9 cellular contexts compared by ENCODE assay signal in genomic region chr2:72579595-72580180, GRCh38.
DNase-seq lines count a peak whose midpoint lies in the region; ATAC-seq and TF ChIP-seq lines count a peak whose summit lies in the region.
"Had no signal": no experiment of that assay in that cellular context is flagged by ENCODE, and none has a peak within 500 bp of the region (broad histone marks: within the 10 kb centered on the region; RNA-seq: fewer than 3 reads in every experiment).

No MANE protein-coding gene starts in this region.

- DNase-seq in ACHN = peak; percentile 69
- DNase-seq in GM13977 (ENCODE audit: low spot score) = peak; percentile 12
- peak; percentile 81 for DNase-seq in NCI-H1694 treated with DMSO at 0.1 percent for 48 hours (lab: John Stamatoyannopoulos, UW)
- peak; percentile 87 for DNase-seq in adipocyte (ENCODE audit: low read depth)
- DNase-seq in hepatocyte (ENCODE audit: low spot score) = peak; percentile 32
- DNase-seq in thyroid gland = no peak
- DNase-seq in stimulated activated effector memory CD8-positive, alpha-beta T cell treated with anti-CD3 and anti-CD28 coated beads, Interleukin-12 subunit alpha, Interleukin-12 subunit beta, amount 100 ng/mL, for 72 hours (ENCODE audit: low spot score in 2 of 2) = no peak
- no peak for DNase-seq in stimulated activated naive CD8-positive, alpha-beta T cell treated with anti-CD3 and anti-CD28 coated beads, Interleukin-15, amount 100 ng/mL, for 72 hours

- H3K27ac Mint-ChIP-seq in stimulated activated effector memory CD8-positive, alpha-beta T cell treated with anti-CD3 and anti-CD28 coated beads, Interleukin-12 subunit alpha, Interleukin-12 subunit beta, amount 100 ng/mL, for 72 hours = no peak overlapping the region
- no peak overlapping the region for H3K27ac Mint-ChIP-seq in stimulated activated naive CD8-positive, alpha-beta T cell treated with anti-CD3 and anti-CD28 coated beads, Interleukin-15, amount 100 ng/mL, for 72 hours
- H3K27ac Mint-ChIP-seq: dendritic cell treated with granulocyte-macrophage colony-stimulating factor and Interleukin-4, amounts not matched to agents 40 ng/mL and 50 ng/mL, for 4 days had no signal

- H3K4me1 ChIP-seq in adipocyte (ENCODE audit: control insufficient read depth, insufficient read depth, low read length) (peaks cover 45% of the 10 kb centered on the region), hepatocyte (ENCODE audit: insufficient read depth) (no peaks in the 10 kb centered on the region), thyroid gland (peaks cover 5 to 9% of the 10 kb centered on the region in 2 donors)

- H3K27ac ChIP-seq in hepatocyte = no peak overlapping the region
- H3K27ac ChIP-seq in thyroid gland = no peak overlapping the region

- intact Hi-C loops in thyroid gland (cut with DNase I) = loop anchor here (10.0 kb wide), 2 partner anchors 165 to 655 kb away; no protein-coding TSS in a partner anchor

- H3K36me3 ChIP-seq in adipocyte (ENCODE audit: control insufficient read depth, insufficient read depth, low read length, severe bottlenecking) (no peaks in the 10 kb centered on the region), hepatocyte (replicated peaks; ENCODE audit: insufficient read depth, low read depth) (no peaks in the 10 kb centered on the region), thyroid gland (no peaks in the 10 kb centered on the region)

- peaks cover 4% of the 10 kb centered on the region for H3K79me2 ChIP-seq in hepatocyte

- no peaks in the 10 kb centered on the region for H3K9me3 Mint-ChIP-seq in stimulated activated effector memory CD8-positive, alpha-beta T cell treated with anti-CD3 and anti-CD28 coated beads, Interleukin-12 subunit alpha, Interleukin-12 subunit beta, amount 100 ng/mL, for 72 hours
- no peaks in the 10 kb centered on the region for H3K9me3 Mint-ChIP-seq in stimulated activated naive CD8-positive, alpha-beta T cell treated with anti-CD3 and anti-CD28 coated beads, Interleukin-15, amount 100 ng/mL, for 72 hours
- H3K9me3 Mint-ChIP-seq: dendritic cell treated with granulocyte-macrophage colony-stimulating factor and Interleukin-4, amounts not matched to agents 40 ng/mL and 50 ng/mL, for 4 days had no signal

- H3K4me3 ChIP-seq in adipocyte (ENCODE audit: low read length) = no peak overlapping the region
- H3K4me3 ChIP-seq in hepatocyte = no peak overlapping the region
- H3K4me3 ChIP-seq in thyroid gland (replicated peaks in 1 of 3) = no peak overlapping the region

- H3K9ac ChIP-seq in adipocyte (ENCODE audit: low read length) = no peak overlapping the region

- in situ Hi-C loops in ACHN (cut with HindIII; ENCODE audit: low pct_ligation_motif_present, low pct_unique_long_range_greater_than_20kb, low sequenced_read_pairs) = loop anchor here (25.0 kb wide), 1 partner anchor 392 kb away; no protein-coding TSS in a partner anchor
- in situ Hi-C loops in GM13977 (cut with MboI; ENCODE audit: low pct_unique_long_range_greater_than_20kb, low sequenced_read_pairs, unreplicated experiment) = no loop called here

- H3K27me3 Mint-ChIP-seq in stimulated activated naive CD8-positive, alpha-beta T cell treated with anti-CD3 and anti-CD28 coated beads, Interleukin-15, amount 100 ng/mL, for 72 hours = no peaks in the 10 kb centered on the region
- H3K27me3 Mint-ChIP-seq: dendritic cell treated with granulocyte-macrophage colony-stimulating factor and Interleukin-4, amounts not matched to agents 40 ng/mL and 50 ng/mL, for 4 days had no signal

- H2AFZ ChIP-seq in hepatocyte = no peak overlapping the region

- H3K9me3 ChIP-seq in adipocyte (ENCODE audit: control insufficient read depth, low read length) (no peaks in the 10 kb centered on the region), hepatocyte (ENCODE audit: low read depth) (no peaks in the 10 kb centered on the region), thyroid gland (no peaks in the 10 kb centered on the region)

- no peaks in the 10 kb centered on the region for H3K36me3 Mint-ChIP-seq in stimulated activated effector memory CD8-positive, alpha-beta T cell treated with anti-CD3 and anti-CD28 coated beads, Interleukin-12 subunit alpha, Interleukin-12 subunit beta, amount 100 ng/mL, for 72 hours

- H3K9me2 ChIP-seq in hepatocyte (replicated peaks; ENCODE audit: insufficient read depth) = no peaks in the 10 kb centered on the region

- no peak for ATAC-seq in stimulated activated effector memory CD8-positive, alpha-beta T cell treated with anti-CD3 and anti-CD28 coated beads, Interleukin-12 subunit alpha, Interleukin-12 subunit beta, amount 100 ng/mL, for 72 hours
- ATAC-seq in stimulated activated naive CD8-positive, alpha-beta T cell treated with anti-CD3 and anti-CD28 coated beads, Interleukin-15, amount 100 ng/mL, for 72 hours = no peak

- peak; percentile 60 for TF ChIP-seq CTCF in GM13977 (IDR thresholded peaks at IDR 0.05; ENCODE audit: extremely low read depth, insufficient read depth, missing control alignments)
- TF ChIP-seq CTCF in hepatocyte (IDR thresholded peaks at IDR 0.05; ENCODE audit: poor library complexity) = peak; percentile 86
- TF ChIP-seq CTCF in thyroid gland (IDR thresholded peaks at IDR 0.05) = peak; percentile 25 to 72 (median 58)

- H4K20me1 ChIP-seq in hepatocyte (ENCODE audit: insufficient read depth, poor library complexity, severe bottlenecking) = no peaks in the 10 kb centered on the region

- 47% methylated on average over 1 of the region's 1 CpG for WGBS in hepatocyte (ENCODE audit: low lambda C conversion rate, missing lambda C conversion rate)
- 38 to 48% methylated on average over 1 of the region's 1 CpG for WGBS in thyroid gland, 2 donors

- H3K4me3 Mint-ChIP-seq in stimulated activated effector memory CD8-positive, alpha-beta T cell treated with anti-CD3 and anti-CD28 coated beads, Interleukin-12 subunit alpha, Interleukin-12 subunit beta, amount 100 ng/mL, for 72 hours = no peak overlapping the region
- no peak overlapping the region for H3K4me3 Mint-ChIP-seq in stimulated activated naive CD8-positive, alpha-beta T cell treated with anti-CD3 and anti-CD28 coated beads, Interleukin-15, amount 100 ng/mL, for 72 hours
- H3K4me3 Mint-ChIP-seq: dendritic cell treated with granulocyte-macrophage colony-stimulating factor and Interleukin-4, amounts not matched to agents 40 ng/mL and 50 ng/mL, for 4 days had no signal

- TF ChIP-seq POLR2A in thyroid gland (IDR thresholded peaks at IDR 0.05) = no peak

- H3K27me3 ChIP-seq in adipocyte (replicated peaks; ENCODE audit: control insufficient read depth, insufficient read depth, low read length) (no peaks in the 10 kb centered on the region), hepatocyte (no peaks in the 10 kb centered on the region), thyroid gland (no peaks in the 10 kb centered on the region)

- H3K4me2 ChIP-seq in hepatocyte = no peak overlapping the region

- no peaks in the 10 kb centered on the region for H3K4me1 Mint-ChIP-seq in stimulated activated effector memory CD8-positive, alpha-beta T cell treated with anti-CD3 and anti-CD28 coated beads, Interleukin-12 subunit alpha, Interleukin-12 subunit beta, amount 100 ng/mL, for 72 hours
- H3K4me1 Mint-ChIP-seq in stimulated activated naive CD8-positive, alpha-beta T cell treated with anti-CD3 and anti-CD28 coated beads, Interleukin-15, amount 100 ng/mL, for 72 hours = no peaks in the 10 kb centered on the region

Comparison
In these comparisons a context has a peak if more than half of its experiments do, and no peak if none do; other contexts are left out.
1. DNase-seq: peak in ACHN (single experiment), GM13977 (single experiment), NCI-H1694 treated with DMSO at 0.1 percent for 48 hours (single experiment), adipocyte (single experiment) and hepatocyte (single experiment); none in thyroid gland (0 of 2), stimulated activated effector memory CD8-positive, alpha-beta T cell treated with anti-CD3 and anti-CD28 coated beads, Interleukin-12 subunit alpha, Interleukin-12 subunit beta, amount 100 ng/mL, for 72 hours (0 of 2) and stimulated activated naive CD8-positive, alpha-beta T cell treated with anti-CD3 and anti-CD28 coated beads, Interleukin-15, amount 100 ng/mL, for 72 hours (0 of 2).
2. Peak in every context shown above with its lines, with median percentiles within 50 percentile points of each other: CTCF ChIP-seq.